1 cellular context compared by ENCODE assay signal in genomic region chr6:158744986-158745430, GRCh38.
TF ChIP-seq lines count a peak whose summit lies in the region.

No MANE protein-coding gene starts in this region.

TF ChIP-seq in HEK293, 187 proteins besides CTCF, POLR2A, EP300 and RAD21 (continued from another document):
- TF ChIP-seq PRDM4 (tag by site-specific recombination; IDR thresholded peaks at IDR 0.05) = no peak
- TF ChIP-seq ZNF214 (tag by site-specific recombination; IDR thresholded peaks at IDR 0.05; ENCODE audit: borderline replicate concordance) = no peak
- no peak for TF ChIP-seq ZNF433 (tag by site-specific recombination; IDR thresholded peaks at IDR 0.05; ENCODE audit: low read depth)
- TF ChIP-seq ZNF10 (tag by site-specific recombination; IDR thresholded peaks at IDR 0.05) = no peak
- 0 out of 2 replicates have a peak, but pooled peaks have one; percentile 36 for TF ChIP-seq ZNF600 (tag by site-specific recombination; IDR thresholded peaks at IDR 0.05)
- TF ChIP-seq TRIM28 (IDR thresholded peaks at IDR 0.05; ENCODE audit: borderline replicate concordance, low read length) = peak; percentile 99
- TF ChIP-seq ZNF362 (tag by site-specific recombination; IDR thresholded peaks at IDR 0.05) = no peak
- TF ChIP-seq ZBTB44 (tag by site-specific recombination; IDR thresholded peaks at IDR 0.05) = peak; percentile 92
- TF ChIP-seq FEZF1 (tag by site-specific recombination; IDR thresholded peaks at IDR 0.05) = peak; percentile 41
